8 cellular contexts compared by ENCODE assay signal in the genomic region with DNA sequence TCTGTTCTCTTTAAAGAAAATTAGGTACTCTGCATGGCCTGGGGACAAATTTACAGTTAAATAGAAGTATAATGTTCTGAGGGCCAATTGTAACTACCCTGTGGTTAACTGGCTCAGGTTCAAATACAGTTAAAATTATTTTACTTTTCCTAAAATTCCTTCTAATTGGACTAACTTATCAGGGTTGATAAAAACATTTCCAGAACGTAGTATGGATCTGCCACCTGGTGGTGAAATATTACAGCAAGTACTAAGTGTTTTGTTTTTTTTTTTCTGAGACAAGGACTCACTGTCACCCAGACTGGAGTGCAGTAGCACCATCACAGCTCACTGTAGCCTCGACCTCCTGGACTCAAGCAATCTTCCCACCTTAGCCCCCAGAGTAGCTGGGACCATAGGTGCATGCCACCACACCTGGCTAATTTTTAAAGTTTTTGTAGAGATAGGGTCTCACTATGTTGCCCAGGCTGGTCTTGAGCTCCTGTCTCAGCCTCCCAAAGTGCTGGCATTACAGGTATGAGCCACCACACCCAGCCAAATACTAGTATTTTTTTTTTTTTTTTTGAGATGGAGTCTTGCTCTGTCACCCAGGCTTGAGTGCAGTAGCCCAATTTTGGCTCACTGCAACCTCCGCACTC. TPM values are rescaled to one million over a fixed set of nuclear protein-coding genes. Genes with fewer than 3 reads are reported as not detected.
DNase-seq lines count a peak whose midpoint lies in the region; ATAC-seq, FAIRE-seq and TF ChIP-seq lines count a peak whose summit lies in the region.

No MANE protein-coding gene starts in this region.

- H3K9ac ChIP-seq in astrocyte (ENCODE audit: low read length), result no peak overlapping the region

- no peak overlapping the region for H3K4me3 ChIP-seq in A549
- no peak overlapping the region for H3K4me3 ChIP-seq in astrocyte (ENCODE audit: insufficient read depth, low read depth, low read length)

- peak; percentile 96 for FAIRE-seq in A549 (lab: Jason Lieb, UNC)
- FAIRE-seq in astrocyte (lab: Jason Lieb, UNC), result no peak

- WGBS in A549 (ENCODE audit: missing lambda C conversion rate), result 30% methylated on average over 3 of the region's 3 CpGs

- no peak overlapping the region for H3K27ac ChIP-seq in A549
- no peak overlapping the region for H3K27ac ChIP-seq in astrocyte (ENCODE audit: low read depth, low read length)

- H3K9me3 Mint-ChIP-seq in astrocyte (ENCODE audit: unreplicated experiment) (no peaks in the 10 kb centered on the region), immature natural killer cell (no peaks in the 10 kb centered on the region)
- H3K9me3 Mint-ChIP-seq in activated T-helper 1 cell treated with anti-CD3 and anti-CD28 coated beads, Interleukin-12 subunit alpha, Interleukin-12 subunit beta, Interleukin-2, Interleukin-4 antibody, amounts not matched to agents 30 ng/mL and 10 ng/mL and 1 ng/mL, durations not matched to agents 14 hours and 24 hours and 36 hours, result no peaks in the 10 kb centered on the region

- no peak for TF ChIP-seq POLR2A in A549 (IDR thresholded peaks at IDR 0.05; ENCODE audit: low read length)

- H3K9me3 ChIP-seq in A549, result no peaks in the 10 kb centered on the region
- no peaks in the 10 kb centered on the region for H3K9me3 ChIP-seq in astrocyte (ENCODE audit: insufficient read depth, low read depth, low read length)

- TF ChIP-seq EP300 in A549 (IDR thresholded peaks at IDR 0.05), result no peak

- peaks cover 12% of the 10 kb centered on the region for H4K20me1 ChIP-seq in astrocyte (ENCODE audit: insufficient read depth, low read length)

- no peaks in the 10 kb centered on the region for H3K36me3 ChIP-seq in astrocyte (ENCODE audit: insufficient read depth, low read length)

- H3K36me3 Mint-ChIP-seq in astrocyte (ENCODE audit: low read depth, unreplicated experiment) (no peaks in the 10 kb centered on the region), immature natural killer cell (no peaks in the 10 kb centered on the region)
- no peaks in the 10 kb centered on the region for H3K36me3 Mint-ChIP-seq in activated T-helper 1 cell treated with anti-CD3 and anti-CD28 coated beads, Interleukin-12 subunit alpha, Interleukin-12 subunit beta, Interleukin-2, Interleukin-4 antibody, amounts not matched to agents 30 ng/mL and 10 ng/mL and 1 ng/mL, durations not matched to agents 14 hours and 24 hours and 36 hours (ENCODE audit: low read depth)

- no peaks in the 10 kb centered on the region for H3K27me3 Mint-ChIP-seq in astrocyte (ENCODE audit: low read depth, unreplicated experiment)
- peaks cover 0 to 3% (median under 1%) of the 10 kb centered on the region in 3 donors for H3K27me3 Mint-ChIP-seq in immature natural killer cell (ENCODE audit: low read depth in 3 of 3)
- H3K27me3 Mint-ChIP-seq in activated T-helper 1 cell treated with anti-CD3 and anti-CD28 coated beads, Interleukin-12 subunit alpha, Interleukin-12 subunit beta, Interleukin-2, Interleukin-4 antibody, amounts not matched to agents 30 ng/mL and 10 ng/mL and 1 ng/mL, durations not matched to agents 14 hours and 24 hours and 36 hours (ENCODE audit: insufficient read depth), result peaks cover 2% of the 10 kb centered on the region

- H3K27ac Mint-ChIP-seq in astrocyte (ENCODE audit: unreplicated experiment) (no peak overlapping the region), immature natural killer cell (no peak overlapping the region)
- H3K27ac Mint-ChIP-seq in activated T-helper 1 cell treated with anti-CD3 and anti-CD28 coated beads, Interleukin-12 subunit alpha, Interleukin-12 subunit beta, Interleukin-2, Interleukin-4 antibody, amounts not matched to agents 30 ng/mL and 10 ng/mL and 1 ng/mL, durations not matched to agents 14 hours and 24 hours and 36 hours, result no peak overlapping the region

- no peaks in the 10 kb centered on the region for H3K27me3 ChIP-seq in astrocyte (ENCODE audit: insufficient read depth, low read length)

- ATAC-seq in A549 (peak; percentile 85 to 87; a peak in 5 of 6 replicates), HG03460 (IDR thresholded peaks at IDR 0.05; ENCODE audit: unreplicated experiment) (no peak)

- H3K4me3 Mint-ChIP-seq in astrocyte (ENCODE audit: unreplicated experiment), result no peak overlapping the region
- H3K4me3 Mint-ChIP-seq in immature natural killer cell, result no peak overlapping the region
- no peak overlapping the region for H3K4me3 Mint-ChIP-seq in activated T-helper 1 cell treated with anti-CD3 and anti-CD28 coated beads, Interleukin-12 subunit alpha, Interleukin-12 subunit beta, Interleukin-2, Interleukin-4 antibody, amounts not matched to agents 30 ng/mL and 10 ng/mL and 1 ng/mL, durations not matched to agents 14 hours and 24 hours and 36 hours

- DNase-seq in A549 (ENCODE audit: low read depth in 1 of 2, low spot score in 1 of 2), result peak; percentile 28 to 73
- peak; percentile 73 for DNase-seq in ELR (ENCODE audit: low read depth)
- DNase-seq in NCI-H2081 (lab: John Stamatoyannopoulos, UW), result peak; percentile 36 to 56
- peak; percentile 43 for DNase-seq in astrocyte (ENCODE audit: low read depth)
- peak; percentile 41 to 56 (median 49) for DNase-seq in immature natural killer cell
- DNase-seq in superior temporal gyrus (ENCODE audit: extremely low spot score), result peak; percentile 93
- DNase-seq in activated T-helper 1 cell treated with anti-CD3 and anti-CD28 coated beads, Interleukin-12 subunit alpha, Interleukin-12 subunit beta, Interleukin-2, Interleukin-4 antibody, amounts not matched to agents 30 ng/mL and 10 ng/mL and 1 ng/mL, durations not matched to agents 14 hours and 24 hours and 36 hours (ENCODE audit: low spot score), result no peak

- POLR2A ChIA-PET in A549 (lab: Yijun Ruan, JAX), result interaction anchor here (0.9 to 1.2 kb wide), 2 partner anchors 29 to 285 kb away, joined by 3 to 4 read pairs; a partner anchor contains a TSS

- TF ChIP-seq CTCF in A549 (IDR thresholded peaks at IDR 0.05) (peak; percentile 92), astrocyte (IDR thresholded peaks at IDR 0.05; ENCODE audit: insufficient read depth, low read depth, low read length) (peak; percentile 69)

- H3K4me2 ChIP-seq in A549, result no peak overlapping the region
- H3K4me2 ChIP-seq in astrocyte (ENCODE audit: low read length), result no peak overlapping the region

- H2AFZ ChIP-seq in astrocyte (ENCODE audit: low read depth, low read length), result no peak overlapping the region

- CTCF ChIA-PET in A549 (lab: Yijun Ruan, JAX), result interaction anchor here (0.6 to 3.8 kb wide), 40 partner anchors 10 to 1722 kb away, joined by 3 to 53 read pairs (median 4); a partner anchor contains a TSS

- H3K4me1 ChIP-seq in A549 (peaks cover 10% of the 10 kb centered on the region), astrocyte (ENCODE audit: insufficient read depth, low read length) (peaks cover 10% of the 10 kb centered on the region)

- peak; percentile 91 to 93 for TF ChIP-seq RAD21 in A549 (conservative IDR thresholded peaks at IDR 0.05 in 1 of 2, IDR thresholded peaks at IDR 0.05 in 1 of 2)

- H3K79me2 ChIP-seq in astrocyte (ENCODE audit: insufficient read depth, low read length), result no peaks in the 10 kb centered on the region

- peaks cover 3% of the 10 kb centered on the region for H3K4me1 Mint-ChIP-seq in astrocyte (ENCODE audit: low read depth, unreplicated experiment)
- H3K4me1 Mint-ChIP-seq in immature natural killer cell, result no peaks in the 10 kb centered on the region
- no peaks in the 10 kb centered on the region for H3K4me1 Mint-ChIP-seq in activated T-helper 1 cell treated with anti-CD3 and anti-CD28 coated beads, Interleukin-12 subunit alpha, Interleukin-12 subunit beta, Interleukin-2, Interleukin-4 antibody, amounts not matched to agents 30 ng/mL and 10 ng/mL and 1 ng/mL, durations not matched to agents 14 hours and 24 hours and 36 hours (ENCODE audit: low read depth)

- intact Hi-C loops in activated T-helper 1 cell treated with anti-CD3 and anti-CD28 coated beads, Interleukin-12 subunit alpha, Interleukin-12 subunit beta, Interleukin-2, Interleukin-4 antibody, amounts not matched to agents 30 ng/mL and 10 ng/mL and 1 ng/mL, durations not matched to agents 14 hours and 24 hours and 36 hours (cut with micrococcal nuclease), result loop anchor here (1.0 kb wide), 2 partner anchors 297 to 359 kb away; no protein-coding TSS in a partner anchor

TF ChIP-seq in A549, 52 proteins besides CTCF, POLR2A, EP300 and RAD21:
- TF ChIP-seq TP53 (CRISPR knock-in tag; IDR thresholded peaks at IDR 0.05) (no peak), SMC3 (IDR thresholded peaks at IDR 0.05) (peak; percentile 97)
TF ChIP-seq in A549: peak in this region for 1.

RNA-seq across cellular contexts. Expression of a gene that starts 29.2 kb away (rescaled TPM):
- polyA plus RNA-seq in A549 (2011; rRNA removed) (29.1 and 40.6 TPM in 2 replicates), A549 (2017; fragmentation: RNase III; extraction: RNeasy Plus Mini Kit Qiagen cat#74134 plus additional on column Dnase treatment) (26.8 to 35.1 TPM (median 30.3 TPM) in 3 replicates), immature natural killer cell (1 to 10 TPM; 2.2 to 6.0 (median 2.4) TPM)
- 14.9 and 16.2 TPM in 2 replicates for polyA plus RNA-seq in A549 (2012; cell fraction: cytosol; rRNA removed)
- 37.6 and 39.2 TPM in 2 replicates for polyA plus RNA-seq in A549 (2012; cell fraction: nucleus; rRNA removed)
- polyA minus RNA-seq in A549 (2011; rRNA and poly(A)+ RNA removed), result 48.4 and 58.4 TPM in 2 replicates
- 30.3 and 39.5 TPM in 2 replicates for total RNA-seq in astrocyte
- 5.6 and 9.1 TPM in 2 replicates for total RNA-seq in activated T-helper 1 cell treated with anti-CD3 and anti-CD28 coated beads, Interleukin-12 subunit alpha, Interleukin-12 subunit beta, Interleukin-2, Interleukin-4 antibody, amounts not matched to agents 30 ng/mL and 10 ng/mL and 1 ng/mL, durations not matched to agents 14 hours and 24 hours and 36 hours
